Comparison of ENCODE assay signal across 8 cellular contexts in the genomic region with DNA sequence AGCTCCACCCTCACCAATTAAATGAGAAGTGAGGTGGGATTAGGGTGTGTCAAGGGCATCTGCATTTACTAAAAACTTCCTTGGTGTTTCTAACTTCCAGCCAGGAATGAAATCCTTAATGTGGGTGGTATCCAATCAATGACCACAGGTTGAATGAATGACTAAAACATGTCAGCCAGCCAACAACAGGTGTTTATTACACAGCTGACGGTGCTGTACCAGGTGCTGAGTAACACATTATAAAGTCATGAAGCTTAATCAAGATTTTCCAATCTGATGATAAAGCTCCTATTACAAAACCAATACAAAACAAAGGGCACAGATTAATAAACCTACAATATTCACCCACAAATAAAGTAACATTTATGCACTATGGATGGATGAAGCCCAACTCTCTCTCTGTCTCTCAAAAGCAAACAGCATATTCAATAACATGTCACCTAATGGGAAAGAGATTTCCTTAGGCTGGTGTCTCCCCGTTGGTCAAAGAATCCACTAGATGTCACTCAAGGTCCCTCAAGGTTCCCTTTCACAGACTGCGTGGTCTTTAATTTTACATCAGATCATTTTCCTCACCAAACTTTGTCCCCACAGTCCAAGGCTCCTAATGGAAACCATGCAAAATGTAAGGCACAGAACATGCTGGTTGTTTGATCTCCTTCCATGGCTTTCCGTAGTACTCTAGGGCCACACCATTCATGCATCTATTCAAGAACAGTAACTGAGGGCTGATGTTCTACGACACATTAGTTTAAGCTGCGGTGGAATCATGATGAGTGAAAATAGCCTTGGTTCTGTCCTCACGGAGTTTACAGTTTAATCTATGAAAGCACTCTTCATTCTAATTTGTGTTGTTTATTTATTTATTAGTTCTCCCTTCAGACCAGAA.
A peak's percentile ranks its signal among the peaks of the same experiment; 100 is the strongest.
DNase-seq lines count a peak whose midpoint lies in the region; ATAC-seq lines count a peak whose summit lies in the region.

No MANE protein-coding gene starts in this region.

- DNase-seq in stimulated activated CD4-positive, alpha-beta T cell treated with anti-CD3 and anti-CD28 coated beads, Interleukin-4, amount 100 ng/mL, for 24 hours, result peak; percentile 27
- DNase-seq in stimulated activated CD4-positive, alpha-beta T cell treated with anti-CD3 and anti-CD28 coated beads, Interleukin-4, amount 100 ng/mL, for 1 hour, result no peak
- DNase-seq in HCEC 1CT (peak; percentile 48), NCI-H345 (lab: John Stamatoyannopoulos, UW) (peak; percentile 34), amniotic stem cell (lab: John Stamatoyannopoulos, UW) (peak; percentile 27), hepatic stellate cell (ENCODE audit: low spot score) (peak; percentile 39), NCI-H1048 (lab: John Stamatoyannopoulos, UW) (no peak)
- DNase-seq in stimulated activated naive CD8-positive, alpha-beta T cell treated with anti-CD3 and anti-CD28 coated beads, Interleukin-15, Interleukin-2, amounts not matched to agents 100 U/mL and 50 U/mL, for 24 hours, result no peak

- peak; percentile 51 for ATAC-seq in stimulated activated naive CD8-positive, alpha-beta T cell treated with anti-CD3 and anti-CD28 coated beads, Interleukin-15, Interleukin-2, amounts not matched to agents 100 U/mL and 50 U/mL, for 24 hours

Comparison
In these comparisons a context has a peak if more than half of its experiments do, and no peak if none do; other contexts are left out.
1. DNase-seq: peak in stimulated activated CD4-positive, alpha-beta T cell treated with anti-CD3 and anti-CD28 coated beads, Interleukin-4, amount 100 ng/mL, for 24 hours (single experiment), HCEC 1CT (single experiment), NCI-H345 (single experiment), amniotic stem cell (single experiment) and hepatic stellate cell (single experiment); none in stimulated activated CD4-positive, alpha-beta T cell treated with anti-CD3 and anti-CD28 coated beads, Interleukin-4, amount 100 ng/mL, for 1 hour (single experiment), stimulated activated naive CD8-positive, alpha-beta T cell treated with anti-CD3 and anti-CD28 coated beads, Interleukin-15, Interleukin-2, amounts not matched to agents 100 U/mL and 50 U/mL, for 24 hours (single experiment) and NCI-H1048 (single experiment).